Comparison of ENCODE assay signal across 8 cellular contexts in genomic region chr13:20191902-20192469, GRCh38. TPM values are rescaled to one million over a fixed set of nuclear protein-coding genes. Genes with fewer than 3 reads are reported as not detected.
DNase-seq lines count a peak whose midpoint lies in the region; FAIRE-seq and TF ChIP-seq lines count a peak whose summit lies in the region.

No MANE protein-coding gene starts in this region.

- H3K4me3 ChIP-seq in adipocyte (ENCODE audit: low read length), result peak overlapping the region; percentile 77
- H3K4me3 ChIP-seq in spleen, result peak overlapping the region; percentile 30 to 74 (median 50)

- H3K27me3 Mint-ChIP-seq in immature natural killer cell (ENCODE audit: low read depth in 3 of 3), result peaks cover 17 to 34% (median 32%) of the 10 kb centered on the region in 3 donors

- H3K9ac ChIP-seq in adipocyte (ENCODE audit: low read length), result peak overlapping the region; percentile 31

- H3K27ac Mint-ChIP-seq in immature natural killer cell, result no peak overlapping the region

- H3K4me1 ChIP-seq in adipocyte (ENCODE audit: control insufficient read depth, insufficient read depth, low read length) (peaks cover 17% of the 10 kb centered on the region), spleen (peaks cover 19 to 44% (median 32%) of the 10 kb centered on the region in 6 donors)

- intact Hi-C loops in spleen (cut with DNase I; ENCODE audit: low total_unique reads), result loop anchor here (10.0 kb wide), 1 partner anchor 733 kb away; no protein-coding TSS in a partner anchor

- DNase-seq in CD1c-positive myeloid dendritic cell (ENCODE audit: extremely low spot score), result peak; percentile 57
- DNase-seq in adipocyte (ENCODE audit: low read depth), result peak; percentile 28
- DNase-seq in immature natural killer cell, result no peak
- DNase-seq in spleen, result no peak
- DNase-seq in GM19239 (ENCODE audit: insufficient read length, low spot score), result no peak
- no peak for DNase-seq in NCI-H146 (lab: John Stamatoyannopoulos, UW)
- no peak for DNase-seq in stimulated activated CD4-positive, alpha-beta T cell treated with anti-CD3 and anti-CD28 coated beads, Interleukin-15, amount 100 ng/mL, for 24 hours

- no peak for TF ChIP-seq EP300 in Ishikawa (IDR thresholded peaks at IDR 0.05; ENCODE audit: borderline replicate concordance)

- H3K27ac ChIP-seq in spleen, result no peak overlapping the region

- no peak for TF ChIP-seq POLR2A in spleen (IDR thresholded peaks at IDR 0.05)

- H3K36me3 Mint-ChIP-seq in immature natural killer cell, result no peaks in the 10 kb centered on the region

- no peak for TF ChIP-seq CTCF in spleen (IDR thresholded peaks at IDR 0.05 in 8 of 11, conservative IDR thresholded peaks at IDR 0.05 in 3 of 11)

- H3K27me3 ChIP-seq in adipocyte (replicated peaks; ENCODE audit: control insufficient read depth, insufficient read depth, low read length) (peaks cover 26% of the 10 kb centered on the region), spleen (replicated peaks in 1 of 7) (peaks cover 23 to 68% (median 61%) of the 10 kb centered on the region in 7 donors)

- WGBS in spleen, 5 donors, result 7 to 10% (median 8%) methylated on average over 31 to 36 of the region's 36 CpGs

- peak overlapping the region; percentile 24 to 61 (median 51) for H3K4me3 Mint-ChIP-seq in immature natural killer cell

- H3K9me3 ChIP-seq in adipocyte (ENCODE audit: control insufficient read depth, low read length), result no peaks in the 10 kb centered on the region
- no peaks in the 10 kb centered on the region for H3K9me3 ChIP-seq in spleen

- FAIRE-seq in GM19239 (lab: Jason Lieb, UNC), result no peak

- TF ChIP-seq RAD21 in Ishikawa (IDR thresholded peaks at IDR 0.05; ENCODE audit: low read depth), result no peak

- peaks cover 0 to 2% (median 0%) of the 10 kb centered on the region in 6 donors for H3K9me3 Mint-ChIP-seq in immature natural killer cell

- H3K4me1 Mint-ChIP-seq in immature natural killer cell, result peaks cover 16 to 19% of the 10 kb centered on the region in 2 donors

- H3K36me3 ChIP-seq in adipocyte (ENCODE audit: control insufficient read depth, insufficient read depth, low read length, severe bottlenecking) (no peaks in the 10 kb centered on the region), spleen (no peaks in the 10 kb centered on the region)

TF ChIP-seq in Ishikawa, 13 proteins besides CTCF, POLR2A, EP300 and RAD21:
- TF ChIP-seq NFIC (IDR thresholded peaks at IDR 0.05) (0 out of 2 replicates have a peak, but pooled peaks have one; percentile 9), CEBPB (IDR thresholded peaks at IDR 0.05) (no peak), FOXM1 (IDR thresholded peaks at IDR 0.05; ENCODE audit: borderline replicate concordance, low read depth) (no peak), CREB1 (IDR thresholded peaks at IDR 0.05; ENCODE audit: low read depth) (no peak)

RNA-seq across cellular contexts. Expression of gene GJB2, which starts 0.8 kb away (rescaled TPM):
- polyA plus RNA-seq in immature natural killer cell (not detected), spleen (under 1 TPM; 0.23 to 0.64 (median 0.24) TPM)
- total RNA-seq in spleen, result under 1 TPM in 3 of 7 donors, not detected in 4; 0.14 to 0.77 (median 0.16) TPM

RNA-seq across cellular contexts. Expression of gene GJA3, which starts 31.1 kb away (rescaled TPM):
- polyA plus RNA-seq in immature natural killer cell (not detected), spleen (under 1 TPM; 0.15 to 0.26 (median 0.24) TPM)
- under 1 TPM; 0.12 to 0.43 (median 0.26) TPM for total RNA-seq in spleen

RNA-seq across cellular contexts. Expression of gene GJB6, which starts 40.1 kb away (rescaled TPM):
- polyA plus RNA-seq in immature natural killer cell (not detected), spleen (under 1 TPM; 0.17 to 0.30 (median 0.22) TPM)
- 1 to 10 TPM in 2 of 7 donors, under 1 TPM in 2, not detected in 3; 0.28 to 2.5 (median 0.78) TPM for total RNA-seq in spleen

Comparison
In these comparisons a context has a peak if more than half of its experiments do, and no peak if none do; other contexts are left out.
1. DNase-seq: peak in CD1c-positive myeloid dendritic cell (single experiment) and adipocyte (single experiment); none in immature natural killer cell (0 of 3), spleen (single experiment), GM19239 (single experiment), NCI-H146 (single experiment) and stimulated activated CD4-positive, alpha-beta T cell treated with anti-CD3 and anti-CD28 coated beads, Interleukin-15, amount 100 ng/mL, for 24 hours (single experiment).